ENCODE assay signal across 10 cellular contexts in the genomic region with DNA sequence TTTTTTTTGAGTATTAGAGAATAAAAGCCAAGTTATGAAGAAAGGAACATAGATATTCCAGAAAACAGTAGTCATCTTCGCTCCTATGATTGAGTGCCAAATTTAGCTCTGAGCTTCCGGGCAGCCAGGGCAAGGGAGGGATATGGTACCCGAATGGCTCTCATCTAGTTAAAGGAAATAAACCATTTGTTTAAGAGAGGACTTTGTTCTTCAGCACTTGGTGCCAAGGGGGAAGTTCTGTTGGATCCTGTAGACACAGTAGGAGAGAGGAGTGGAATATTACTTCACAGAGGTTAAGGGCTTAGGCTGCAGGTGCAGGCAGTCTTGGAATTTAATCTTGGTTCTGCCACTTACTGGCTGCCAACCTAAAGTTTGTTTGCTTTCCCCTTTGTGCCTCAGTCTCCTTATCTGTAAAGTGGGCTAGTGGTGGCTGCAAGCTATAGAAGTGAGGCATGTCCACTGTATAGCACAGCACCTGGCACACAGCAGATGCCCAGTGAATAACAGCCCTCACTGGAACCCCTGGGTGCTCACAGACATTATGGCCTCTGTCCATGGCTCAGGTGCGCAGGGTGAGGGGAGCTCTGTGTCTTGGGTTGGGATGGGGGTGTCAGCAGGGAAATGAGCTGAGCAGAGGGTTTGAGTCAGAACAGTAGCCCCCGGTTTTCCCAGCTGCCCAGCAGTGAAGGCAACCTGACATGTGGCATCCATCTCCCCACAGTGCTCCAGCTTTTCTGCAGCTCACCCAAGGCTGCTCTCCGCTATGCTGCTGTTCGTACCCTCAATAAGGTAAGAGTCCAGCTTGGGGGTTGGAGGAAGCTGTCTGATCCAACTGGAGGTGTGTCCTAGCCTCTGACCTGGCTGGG.
"Had no signal": no experiment of that assay in that cellular context is flagged by ENCODE, and none has a peak within 500 bp of the region (broad histone marks: within the 10 kb centered on the region; RNA-seq: fewer than 3 reads in every experiment).

No MANE protein-coding gene starts in this region.

- H3K9me3 ChIP-seq: thoracic aorta had no signal

- H3K9me3 Mint-ChIP-seq: activated CD8-positive, alpha-beta T cell treated with anti-CD3 and anti-CD28 coated beads for 36 hours; activated T-cell treated with anti-CD3 and anti-CD28 coated beads, Interleukin-2, amount 50 U/mL, for 4 hours; natural killer cell treated with Interleukin-12 subunit alpha and Interleukin-12 subunit beta and Interleukin-15 and Interleukin-18, amount 100 ng/mL, for 72 hours had no signal

- H3K4me3 Mint-ChIP-seq: activated CD8-positive, alpha-beta T cell treated with anti-CD3 and anti-CD28 coated beads for 36 hours; activated T-cell treated with anti-CD3 and anti-CD28 coated beads, Interleukin-2, amount 50 U/mL, for 4 hours; natural killer cell treated with Interleukin-12 subunit alpha and Interleukin-12 subunit beta and Interleukin-15 and Interleukin-18, amount 100 ng/mL, for 72 hours had no signal

- H3K27me3 Mint-ChIP-seq: activated CD8-positive, alpha-beta T cell treated with anti-CD3 and anti-CD28 coated beads for 36 hours; natural killer cell treated with Interleukin-12 subunit alpha and Interleukin-12 subunit beta and Interleukin-15 and Interleukin-18, amount 100 ng/mL, for 72 hours had no signal

- H3K4me3 ChIP-seq: SK-N-MC, thoracic aorta had no signal

- H3K27ac Mint-ChIP-seq: activated CD8-positive, alpha-beta T cell treated with anti-CD3 and anti-CD28 coated beads for 36 hours; natural killer cell treated with Interleukin-12 subunit alpha and Interleukin-12 subunit beta and Interleukin-15 and Interleukin-18, amount 100 ng/mL, for 72 hours had no signal

- H3K27ac ChIP-seq: SK-N-MC, thoracic aorta had no signal

- DNase-seq: activated CD8-positive, alpha-beta T cell treated with anti-CD3 and anti-CD28 coated beads for 36 hours; activated T-cell treated with anti-CD3 and anti-CD28 coated beads, Interleukin-2, amount 50 U/mL, for 4 hours; left cardiac atrium; mammary epithelial cell; posterior cingulate gyrus; retina; T-helper 9 cell had no signal
